Comparison of ENCODE assay signal across 27 cellular contexts in genomic region chr13:46717275-46717674, GRCh38.
"Had no signal": no experiment of that assay in that cellular context is flagged by ENCODE, and none has a peak within 500 bp of the region (broad histone marks: within the 10 kb centered on the region; RNA-seq: fewer than 3 reads in every experiment).

No MANE protein-coding gene starts in this region.

- ATAC-seq: activated CD4-positive, CD25-positive, alpha-beta regulatory T cell treated with anti-CD3 and anti-CD28 coated beads, Interleukin-2, amount 50 U/mL, for 24 hours; activated CD8-positive, alpha-beta memory T cell treated with anti-CD3 and anti-CD28 coated beads, Interleukin-2, amount 10 ng/mL, durations not matched to agents 7 days and 5 days; activated CD8-positive, alpha-beta T cell treated with anti-CD3 and anti-CD28 coated beads for 36 hours; left colon; lower lobe of right lung; natural killer cell; pancreas; right cardiac atrium; stimulated activated memory B cell treated with anti-CD40 and anti-IgM and Interleukin-4, amounts not matched to agents 10 μg/mL and 1 μg/mL and 100 μg/mL, for 72 hours had no signal

- H3K4me1 Mint-ChIP-seq: activated CD4-positive, alpha-beta T cell treated with anti-CD3 and anti-CD28 coated beads, Interleukin-2, amount 10 ng/mL, durations not matched to agents 7 days and 5 days; activated CD8-positive, alpha-beta memory T cell treated with anti-CD3 and anti-CD28 coated beads, Interleukin-2, amount 10 ng/mL, durations not matched to agents 7 days and 5 days; activated naive CD4-positive, alpha-beta T cell treated with anti-CD3 and anti-CD28 coated beads, Interleukin-2, amount 10 ng/mL, durations not matched to agents 7 days and 5 days; brain; stimulated activated memory B cell treated with anti-CD40 and anti-IgM and Interleukin-4, amounts not matched to agents 10 μg/mL and 1 μg/mL and 100 μg/mL, for 72 hours had no signal

- H3K27me3 Mint-ChIP-seq: activated CD4-positive, alpha-beta T cell treated with anti-CD3 and anti-CD28 coated beads, Interleukin-2, amount 10 ng/mL, durations not matched to agents 7 days and 5 days; activated CD8-positive, alpha-beta memory T cell treated with anti-CD3 and anti-CD28 coated beads, Interleukin-2, amount 10 ng/mL, durations not matched to agents 7 days and 5 days; activated CD8-positive, alpha-beta T cell treated with anti-CD3 and anti-CD28 coated beads for 36 hours; activated naive CD4-positive, alpha-beta T cell treated with anti-CD3 and anti-CD28 coated beads, Interleukin-2, amount 10 ng/mL, durations not matched to agents 7 days and 5 days; brain; dendritic cell treated with granulocyte-macrophage colony-stimulating factor and Interleukin-4, amounts not matched to agents 40 ng/mL and 50 ng/mL, for 4 days; stimulated activated memory B cell treated with anti-CD40 and anti-IgM and Interleukin-4, amounts not matched to agents 10 μg/mL and 1 μg/mL and 100 μg/mL, for 72 hours had no signal

- H3K9me3 ChIP-seq: esophagus muscularis mucosa, lower lobe of right lung, pancreas, stomach, transverse colon, uterus had no signal

- DNase-seq: activated CD4-positive, alpha-beta T cell treated with anti-CD3 and anti-CD28 coated beads, Interleukin-2, amount 10 ng/mL, durations not matched to agents 7 days and 5 days; activated CD8-positive, alpha-beta memory T cell treated with anti-CD3 and anti-CD28 coated beads, Interleukin-2, amount 10 ng/mL, durations not matched to agents 7 days and 5 days; activated CD8-positive, alpha-beta T cell treated with anti-CD3 and anti-CD28 coated beads for 36 hours; activated effector memory CD4-positive, alpha-beta T cell treated with anti-CD3 and anti-CD28 coated beads, Interleukin-2, amount 50 U/mL, for 16 hours; activated naive CD4-positive, alpha-beta T cell treated with anti-CD3 and anti-CD28 coated beads, Interleukin-2, amount 10 ng/mL, durations not matched to agents 7 days and 5 days; activated T-cell treated with anti-CD3 and anti-CD28 coated beads for 4 hours; anterior cingulate cortex; effector memory CD4-positive, alpha-beta T cell; hypothalamus; islet precursor cell; left colon; lower lobe of right lung; natural killer cell; pancreas; right cardiac atrium; stimulated activated CD4-positive, alpha-beta T cell treated with anti-CD3 and anti-CD28 coated beads, Interleukin-15, amount 100 ng/mL, for 24 hours; stomach; SW 1271; T-helper 2 cell; transverse colon; uterus had no signal

- H3K4me3 Mint-ChIP-seq: activated CD4-positive, alpha-beta T cell treated with anti-CD3 and anti-CD28 coated beads, Interleukin-2, amount 10 ng/mL, durations not matched to agents 7 days and 5 days; activated CD8-positive, alpha-beta memory T cell treated with anti-CD3 and anti-CD28 coated beads, Interleukin-2, amount 10 ng/mL, durations not matched to agents 7 days and 5 days; activated CD8-positive, alpha-beta T cell treated with anti-CD3 and anti-CD28 coated beads for 36 hours; activated naive CD4-positive, alpha-beta T cell treated with anti-CD3 and anti-CD28 coated beads, Interleukin-2, amount 10 ng/mL, durations not matched to agents 7 days and 5 days; brain; dendritic cell treated with granulocyte-macrophage colony-stimulating factor and Interleukin-4, amounts not matched to agents 40 ng/mL and 50 ng/mL, for 4 days; natural killer cell; stimulated activated memory B cell treated with anti-CD40 and anti-IgM and Interleukin-4, amounts not matched to agents 10 μg/mL and 1 μg/mL and 100 μg/mL, for 72 hours had no signal

- H3K27ac ChIP-seq: esophagus muscularis mucosa, lower lobe of right lung, pancreas, stomach, transverse colon, uterus had no signal

- H3K9me3 Mint-ChIP-seq: activated CD4-positive, alpha-beta T cell treated with anti-CD3 and anti-CD28 coated beads, Interleukin-2, amount 10 ng/mL, durations not matched to agents 7 days and 5 days; activated CD8-positive, alpha-beta T cell treated with anti-CD3 and anti-CD28 coated beads for 36 hours; activated naive CD4-positive, alpha-beta T cell treated with anti-CD3 and anti-CD28 coated beads, Interleukin-2, amount 10 ng/mL, durations not matched to agents 7 days and 5 days; brain; dendritic cell treated with granulocyte-macrophage colony-stimulating factor and Interleukin-4, amounts not matched to agents 40 ng/mL and 50 ng/mL, for 4 days; natural killer cell; stimulated activated memory B cell treated with anti-CD40 and anti-IgM and Interleukin-4, amounts not matched to agents 10 μg/mL and 1 μg/mL and 100 μg/mL, for 72 hours had no signal

- H3K4me3 ChIP-seq: esophagus muscularis mucosa, lower lobe of right lung, pancreas, smooth muscle cell, stomach, transverse colon, uterus had no signal

- H3K36me3 ChIP-seq: pancreas, transverse colon, uterus had no signal

- H3K27ac Mint-ChIP-seq: activated CD4-positive, alpha-beta T cell treated with anti-CD3 and anti-CD28 coated beads, Interleukin-2, amount 10 ng/mL, durations not matched to agents 7 days and 5 days; activated CD8-positive, alpha-beta memory T cell treated with anti-CD3 and anti-CD28 coated beads, Interleukin-2, amount 10 ng/mL, durations not matched to agents 7 days and 5 days; activated CD8-positive, alpha-beta T cell treated with anti-CD3 and anti-CD28 coated beads for 36 hours; activated naive CD4-positive, alpha-beta T cell treated with anti-CD3 and anti-CD28 coated beads, Interleukin-2, amount 10 ng/mL, durations not matched to agents 7 days and 5 days; brain; dendritic cell treated with granulocyte-macrophage colony-stimulating factor and Interleukin-4, amounts not matched to agents 40 ng/mL and 50 ng/mL, for 4 days; natural killer cell; stimulated activated memory B cell treated with anti-CD40 and anti-IgM and Interleukin-4, amounts not matched to agents 10 μg/mL and 1 μg/mL and 100 μg/mL, for 72 hours had no signal

- H3K4me2 ChIP-seq: smooth muscle cell had no signal

- H3K4me1 ChIP-seq: esophagus muscularis mucosa, lower lobe of right lung had no signal

- H3K27me3 ChIP-seq: esophagus muscularis mucosa, pancreas, stomach, transverse colon, uterus had no signal
